In genomic region chr18:9101730-9102390, GRCh38 we compare ENCODE assay signal across 8 cellular contexts. TPM values are rescaled to one million over a fixed set of nuclear protein-coding genes. Genes with fewer than 3 reads are reported as not detected.
A peak's percentile ranks its signal among the peaks of the same experiment; 100 is the strongest.
DNase-seq lines count a peak whose midpoint lies in the region; ATAC-seq and TF ChIP-seq lines count a peak whose summit lies in the region.

No MANE protein-coding gene starts in this region.

- H3K9me3 ChIP-seq in PC-3 (ENCODE audit: low read length), result no peaks in the 10 kb centered on the region
- H3K9me3 ChIP-seq in subcutaneous abdominal adipose tissue (ENCODE audit: control insufficient read depth in 5 of 5, low read length in 5 of 5), result no peaks in the 10 kb centered on the region

- peak overlapping the region; percentile 82 for H3K4me3 Mint-ChIP-seq in central memory CD8-positive, alpha-beta T cell

- peaks cover 30% of the 10 kb centered on the region for H4K20me1 ChIP-seq in PC-3 (ENCODE audit: low read length)

- H3K9ac ChIP-seq in PC-3 (ENCODE audit: low read length) (peak overlapping the region; percentile 97), subcutaneous abdominal adipose tissue (ENCODE audit: low read length in 5 of 5) (peak overlapping the region in 4 of 5 donors; percentile 65 to 87 (median 80))

- TF ChIP-seq CTCF in PC-3 (conservative IDR thresholded peaks at IDR 0.05; ENCODE audit: low read depth, low read length), result no peak

- H3K79me2 ChIP-seq in ACC112 (ENCODE audit: control insufficient read depth, insufficient read depth, low read length, unreplicated experiment) (peaks cover 51% of the 10 kb centered on the region), PC-3 (ENCODE audit: low read length) (peaks cover 44% of the 10 kb centered on the region)

- DNase-seq in PC-3 (peak; percentile 42), left kidney (ENCODE audit: low read depth, low spot score) (peak; percentile 25)
- no peak for DNase-seq in central memory CD8-positive, alpha-beta T cell (ENCODE audit: low spot score in 2 of 2)
- DNase-seq in stimulated activated CD4-positive, alpha-beta T cell treated with anti-CD3 and anti-CD28 coated beads, Interleukin-1b, Interleukin-23, amount 100 ng/mL, for 48 hours, result no peak

- peak overlapping the region; percentile 94 for H3K27ac ChIP-seq in ACC112 (ENCODE audit: low read depth, low read length)
- peak overlapping the region; percentile 67 for H3K27ac ChIP-seq in PC-3 (ENCODE audit: low read length)
- H3K27ac ChIP-seq in subcutaneous abdominal adipose tissue (ENCODE audit: low read depth, low read length), result peak overlapping the region; percentile 95

- H3K36me3 ChIP-seq in ACC112 (ENCODE audit: insufficient read depth, low read length) (no peaks in the 10 kb centered on the region), PC-3 (ENCODE audit: low read depth, low read length) (peaks cover 7% of the 10 kb centered on the region; the same call in 1 of the 2 replicates), subcutaneous abdominal adipose tissue (ENCODE audit: control insufficient read depth in 5 of 5, insufficient read depth in 5 of 5, low read length in 5 of 5) (no peaks in the 10 kb centered on the region)

- peak overlapping the region; percentile 90 for H3K27ac Mint-ChIP-seq in central memory CD8-positive, alpha-beta T cell (ENCODE audit: low read depth)

- intact Hi-C loops in PC-3 (cut with micrococcal nuclease), result loop anchor here (1.0 kb wide), 1 partner anchor 8 kb away; no protein-coding TSS in a partner anchor

- H3F3A ChIP-seq in PC-3 (ENCODE audit: low read length, unreplicated experiment), result no peaks in the 10 kb centered on the region

- no peaks in the 10 kb centered on the region for H3K27me3 ChIP-seq in ACC112 (ENCODE audit: insufficient read depth, low read length)
- H3K27me3 ChIP-seq in PC-3 (ENCODE audit: low read length), result no peaks in the 10 kb centered on the region
- no peaks in the 10 kb centered on the region for H3K27me3 ChIP-seq in subcutaneous abdominal adipose tissue (ENCODE audit: control insufficient read depth in 5 of 5, insufficient read depth in 4 of 5, low read length in 5 of 5)

- peak overlapping the region; percentile 91 for H3K4me2 ChIP-seq in PC-3 (ENCODE audit: low read length)

- POLR2A ChIA-PET in PC-3 (lab: Charles Lee; ENCODE audit: unreplicated experiment), result interaction anchor here (0.6 to 0.7 kb wide), 2 partner anchors 79 to 117 kb away, joined by 3 to 14 read pairs; no protein-coding TSS in a partner anchor

- peak overlapping the region; percentile 77 for H2AFZ ChIP-seq in ACC112 (ENCODE audit: low read length, unreplicated experiment)
- H2AFZ ChIP-seq in PC-3 (ENCODE audit: low read length), result peak overlapping the region; percentile 92

- H3K9me3 Mint-ChIP-seq in central memory CD8-positive, alpha-beta T cell, result no peaks in the 10 kb centered on the region

- H3K4me1 ChIP-seq in ACC112 (ENCODE audit: control insufficient read depth, insufficient read depth, low read length, unreplicated experiment) (peaks cover 18% of the 10 kb centered on the region), PC-3 (ENCODE audit: insufficient read depth, low read length) (peaks cover 46% of the 10 kb centered on the region), subcutaneous abdominal adipose tissue (ENCODE audit: control insufficient read depth in 5 of 5, insufficient read depth in 5 of 5, low read length in 5 of 5) (peaks cover 4 to 49% (median 41%) of the 10 kb centered on the region in 5 donors)

- no peaks in the 10 kb centered on the region for H3K9me2 ChIP-seq in PC-3 (replicated peaks; ENCODE audit: low read length)

- peak; percentile 12 for ATAC-seq in GM18498 (IDR thresholded peaks at IDR 0.05; ENCODE audit: unreplicated experiment)
- peak; percentile 14 for ATAC-seq in HG03342 (IDR thresholded peaks at IDR 0.05; ENCODE audit: unreplicated experiment)
- peak; percentile 3 for ATAC-seq in PC-3
- peak; percentile 59 for ATAC-seq in central memory CD8-positive, alpha-beta T cell (replicated peaks; ENCODE audit: extremely low read depth, poor library complexity, severe bottlenecking)

- BruUV-seq in PC-3 (replicated peaks; lab: Mats Ljungman, UMichigan), result TSS peak; percentile 80

- CTCF ChIA-PET in PC-3 (lab: Charles Lee), result no interaction called here

- H3K4me3 ChIP-seq in ACC112 (ENCODE audit: low read depth, low read length), result peak overlapping the region; percentile 91
- H3K4me3 ChIP-seq in PC-3 (ENCODE audit: low read length), result peak overlapping the region; percentile 73
- H3K4me3 ChIP-seq in subcutaneous abdominal adipose tissue (ENCODE audit: low read depth in 1 of 5, low read length in 5 of 5), result peak overlapping the region; percentile 73 to 88 (median 78)

- no peaks in the 10 kb centered on the region for H3K27me3 Mint-ChIP-seq in central memory CD8-positive, alpha-beta T cell

- peaks cover 7% of the 10 kb centered on the region for H3K36me3 Mint-ChIP-seq in central memory CD8-positive, alpha-beta T cell (ENCODE audit: insufficient read depth)

- peaks cover 61% of the 10 kb centered on the region for H3K4me1 Mint-ChIP-seq in central memory CD8-positive, alpha-beta T cell

RNA-seq across cellular contexts. Expression of gene NDUFV2, which starts 0.6 kb away (rescaled TPM):
- 188 and 272 TPM in 2 replicates for total RNA-seq in PC-3 (2014; rRNA removed)

RNA-seq across cellular contexts. Expression of gene ANKRD12, which starts 34.7 kb away (rescaled TPM):
- 14.5 and 19.1 TPM in 2 replicates for total RNA-seq in PC-3 (2014; rRNA removed)

Comparison
In these comparisons a context has a peak if more than half of its experiments do, and no peak if none do; other contexts are left out.
1. ATAC-seq: peak in every context shown above with its lines; median percentile 59 in central memory CD8-positive, alpha-beta T cell; 14 in HG03342; 12 in GM18498; 3 in PC-3.
2. DNase-seq: peak in PC-3 (single experiment) and left kidney (single experiment); none in central memory CD8-positive, alpha-beta T cell (0 of 2) and stimulated activated CD4-positive, alpha-beta T cell treated with anti-CD3 and anti-CD28 coated beads, Interleukin-1b, Interleukin-23, amount 100 ng/mL, for 48 hours (single experiment).
3. Peak in every context shown above with its lines, with median percentiles within 50 percentile points of each other: H3K27ac ChIP-seq and H3K4me3 ChIP-seq.